ENCODE assay signal across 14 cellular contexts in genomic region chr3:158471639-158472294, GRCh38.
DNase-seq lines count a peak whose midpoint lies in the region; ATAC-seq, FAIRE-seq and TF ChIP-seq lines count a peak whose summit lies in the region.
"Had no signal": no experiment of that assay in that cellular context is flagged by ENCODE, and none has a peak within 500 bp of the region (broad histone marks: within the 10 kb centered on the region; RNA-seq: fewer than 3 reads in every experiment).

No MANE protein-coding gene starts in this region.

- no peak overlapping the region for H3K27ac Mint-ChIP-seq in activated T-helper 17 cell treated with anti-CD3 and anti-CD28 coated beads, Interleukin-2, amount 50 U/mL, for 72 hours
- H3K27ac Mint-ChIP-seq: activated CD8-positive, alpha-beta T cell treated with anti-CD3 and anti-CD28 coated beads for 36 hours; activated naive CD4-positive, alpha-beta T cell treated with anti-CD3 and anti-CD28 coated beads, Interleukin-2, amount 10 ng/mL, durations not matched to agents 7 days and 5 days; stimulated activated naive CD8-positive, alpha-beta T cell treated with anti-CD3 and anti-CD28 coated beads, Interleukin-15, Interleukin-2, amounts not matched to agents 100 ng/mL and 50 ng/mL, for 24 hours had no signal

- BruUV-seq in PC-3 (replicated peaks; lab: Mats Ljungman, UMichigan) = no TSS peak

- intact Hi-C loops in PC-3 (cut with micrococcal nuclease) = loop anchor here (5.0 kb wide), 2 partner anchors 51 to 321 kb away; no protein-coding TSS in a partner anchor

- H3K4me3 ChIP-seq in PC-3 (ENCODE audit: low read length) (no peak overlapping the region), osteoblast (ENCODE audit: insufficient read depth, low read length) (no peak overlapping the region), small intestine (ENCODE audit: low read depth in 1 of 2, low read length in 2 of 2) (no peak overlapping the region)
- H3K4me3 ChIP-seq: coronary artery, lower lobe of right lung had no signal

- H3K4me1 ChIP-seq in PC-3 (ENCODE audit: insufficient read depth, low read length) (peaks cover 18% of the 10 kb centered on the region), osteoblast (ENCODE audit: insufficient read depth, low read length) (peaks cover 5% of the 10 kb centered on the region), small intestine (ENCODE audit: control insufficient read depth in 2 of 2, insufficient read depth in 1 of 2, low read depth in 1 of 2, low read length in 1 of 2) (no peaks in the 10 kb centered on the region)
- H3K4me1 ChIP-seq: lower lobe of right lung had no signal

- no peaks in the 10 kb centered on the region for H3K4me1 Mint-ChIP-seq in activated T-helper 17 cell treated with anti-CD3 and anti-CD28 coated beads, Interleukin-2, amount 50 U/mL, for 72 hours
- H3K4me1 Mint-ChIP-seq: activated naive CD4-positive, alpha-beta T cell treated with anti-CD3 and anti-CD28 coated beads, Interleukin-2, amount 10 ng/mL, durations not matched to agents 7 days and 5 days had no signal

- FAIRE-seq in small intestine (lab: Jason Lieb, UNC) = no peak

- WGBS in small intestine, 3 donors = 14 to 34% (median 32%) methylated on average over 3 of the region's 3 CpGs

- peak; percentile 83 for ATAC-seq in PC-3
- ATAC-seq in omental fat pad (ENCODE audit: low FRiP score) = no peak
- no peak for ATAC-seq in activated T-helper 17 cell treated with anti-CD3 and anti-CD28 coated beads, Interleukin-2, amount 50 U/mL, for 72 hours (replicated peaks)
- no peak for ATAC-seq in GM21360 (IDR thresholded peaks at IDR 0.05; ENCODE audit: unreplicated experiment)
- ATAC-seq: activated CD8-positive, alpha-beta T cell treated with anti-CD3 and anti-CD28 coated beads for 36 hours; lower lobe of right lung had no signal

- H3K79me2 ChIP-seq in PC-3 (ENCODE audit: low read length) (no peaks in the 10 kb centered on the region), osteoblast (ENCODE audit: insufficient read depth, low read length) (no peaks in the 10 kb centered on the region)

- TF ChIP-seq CTCF in PC-3 (conservative IDR thresholded peaks at IDR 0.05; ENCODE audit: low read depth, low read length) (no peak), osteoblast (IDR thresholded peaks at IDR 0.05; ENCODE audit: extremely low read depth, low read depth, low read length) (no peak), omental fat pad (IDR thresholded peaks at IDR 0.05) (no peak)

- no peaks in the 10 kb centered on the region for H3K36me3 Mint-ChIP-seq in activated T-helper 17 cell treated with anti-CD3 and anti-CD28 coated beads, Interleukin-2, amount 50 U/mL, for 72 hours (ENCODE audit: low read depth)
- H3K36me3 Mint-ChIP-seq: activated naive CD4-positive, alpha-beta T cell treated with anti-CD3 and anti-CD28 coated beads, Interleukin-2, amount 10 ng/mL, durations not matched to agents 7 days and 5 days had no signal

- H2AFZ ChIP-seq in PC-3 (ENCODE audit: low read length) (no peak overlapping the region), osteoblast (ENCODE audit: low read length) (no peak overlapping the region)

- H3K36me3 ChIP-seq in PC-3 (ENCODE audit: low read depth, low read length) (no peaks in the 10 kb centered on the region), osteoblast (ENCODE audit: insufficient read depth, low read length) (no peaks in the 10 kb centered on the region), small intestine (ENCODE audit: control insufficient read depth in 2 of 2, insufficient read depth in 2 of 2, low read length in 2 of 2) (no peaks in the 10 kb centered on the region)
- H3K36me3 ChIP-seq: lower lobe of right lung had no signal

- H3K27ac ChIP-seq in PC-3 (ENCODE audit: low read length) (peak overlapping the region; percentile 89), osteoblast (ENCODE audit: low read depth, low read length) (no peak overlapping the region), small intestine (ENCODE audit: low read depth in 1 of 2, low read length in 1 of 2) (no peak overlapping the region)
- H3K27ac ChIP-seq: coronary artery, lower lobe of right lung had no signal

- H3K27me3 ChIP-seq in PC-3 (ENCODE audit: low read length) (no peaks in the 10 kb centered on the region), osteoblast (ENCODE audit: insufficient read depth, low read length) (no peaks in the 10 kb centered on the region), small intestine (ENCODE audit: control insufficient read depth in 2 of 2, insufficient read depth in 2 of 2, low read length in 2 of 2) (no peaks in the 10 kb centered on the region)

- peaks cover 8% of the 10 kb centered on the region for H3F3A ChIP-seq in PC-3 (ENCODE audit: low read length, unreplicated experiment)

- H3K9ac ChIP-seq in PC-3 (ENCODE audit: low read length) = peak overlapping the region; percentile 29; the same call in 1 of the 2 replicates

- H3K9me3 ChIP-seq in PC-3 (ENCODE audit: low read length) (no peaks in the 10 kb centered on the region), osteoblast (ENCODE audit: low read depth, low read length) (no peaks in the 10 kb centered on the region), small intestine (ENCODE audit: control insufficient read depth, low read depth) (no peaks in the 10 kb centered on the region)
- H3K9me3 ChIP-seq: lower lobe of right lung had no signal

- no peaks in the 10 kb centered on the region for H3K27me3 Mint-ChIP-seq in activated T-helper 17 cell treated with anti-CD3 and anti-CD28 coated beads, Interleukin-2, amount 50 U/mL, for 72 hours
- H3K27me3 Mint-ChIP-seq: activated CD8-positive, alpha-beta T cell treated with anti-CD3 and anti-CD28 coated beads for 36 hours; activated naive CD4-positive, alpha-beta T cell treated with anti-CD3 and anti-CD28 coated beads, Interleukin-2, amount 10 ng/mL, durations not matched to agents 7 days and 5 days; stimulated activated naive CD8-positive, alpha-beta T cell treated with anti-CD3 and anti-CD28 coated beads, Interleukin-15, Interleukin-2, amounts not matched to agents 100 ng/mL and 50 ng/mL, for 24 hours had no signal

- no peaks in the 10 kb centered on the region for H3K9me2 ChIP-seq in PC-3 (replicated peaks; ENCODE audit: low read length)

- POLR2A ChIA-PET in PC-3 (lab: Charles Lee; ENCODE audit: unreplicated experiment) = no interaction called here

- H3K9me3 Mint-ChIP-seq in activated T-helper 17 cell treated with anti-CD3 and anti-CD28 coated beads, Interleukin-2, amount 50 U/mL, for 72 hours = no peaks in the 10 kb centered on the region
- H3K9me3 Mint-ChIP-seq: activated CD8-positive, alpha-beta T cell treated with anti-CD3 and anti-CD28 coated beads for 36 hours; activated naive CD4-positive, alpha-beta T cell treated with anti-CD3 and anti-CD28 coated beads, Interleukin-2, amount 10 ng/mL, durations not matched to agents 7 days and 5 days; stimulated activated naive CD8-positive, alpha-beta T cell treated with anti-CD3 and anti-CD28 coated beads, Interleukin-15, Interleukin-2, amounts not matched to agents 100 ng/mL and 50 ng/mL, for 24 hours had no signal

- no peak overlapping the region for H3K4me3 Mint-ChIP-seq in activated T-helper 17 cell treated with anti-CD3 and anti-CD28 coated beads, Interleukin-2, amount 50 U/mL, for 72 hours
- H3K4me3 Mint-ChIP-seq: activated CD8-positive, alpha-beta T cell treated with anti-CD3 and anti-CD28 coated beads for 36 hours; activated naive CD4-positive, alpha-beta T cell treated with anti-CD3 and anti-CD28 coated beads, Interleukin-2, amount 10 ng/mL, durations not matched to agents 7 days and 5 days; stimulated activated naive CD8-positive, alpha-beta T cell treated with anti-CD3 and anti-CD28 coated beads, Interleukin-15, Interleukin-2, amounts not matched to agents 100 ng/mL and 50 ng/mL, for 24 hours had no signal

- H3K4me2 ChIP-seq in PC-3 (ENCODE audit: low read length) (peak overlapping the region; percentile 70), osteoblast (ENCODE audit: insufficient read depth, low read length) (no peak overlapping the region)

- CTCF ChIA-PET in PC-3 (lab: Charles Lee) = no interaction called here

- DNase-seq in EH (ENCODE audit: low read depth) = peak; percentile 94
- peak; percentile 93 for DNase-seq in PC-3
- peak; percentile 96 for DNase-seq in fibroblast of gingiva (ENCODE audit: low read depth)
- peak; percentile 90 for DNase-seq in osteoblast (ENCODE audit: insufficient read length, low spot score, missing footprints)
- no peak for DNase-seq in omental fat pad (ENCODE audit: low spot score)
- DNase-seq in small intestine = no peak
- DNase-seq: activated CD8-positive, alpha-beta T cell treated with anti-CD3 and anti-CD28 coated beads for 36 hours; activated naive CD4-positive, alpha-beta T cell treated with anti-CD3 and anti-CD28 coated beads, Interleukin-2, amount 10 ng/mL, durations not matched to agents 7 days and 5 days; lower lobe of right lung; NCI-H524 had no signal

- H4K20me1 ChIP-seq in PC-3 (ENCODE audit: low read length) (no peaks in the 10 kb centered on the region), osteoblast (ENCODE audit: insufficient read depth, low read length) (no peaks in the 10 kb centered on the region)

Comparison
In these comparisons a context has a peak if more than half of its experiments do, and no peak if none do; other contexts are left out.
1. DNase-seq: peak in EH (single experiment), PC-3 (single experiment), fibroblast of gingiva (single experiment) and osteoblast (single experiment); none in omental fat pad (single experiment) and small intestine (single experiment).